12 cellular contexts compared by ENCODE assay signal in the genomic region with DNA sequence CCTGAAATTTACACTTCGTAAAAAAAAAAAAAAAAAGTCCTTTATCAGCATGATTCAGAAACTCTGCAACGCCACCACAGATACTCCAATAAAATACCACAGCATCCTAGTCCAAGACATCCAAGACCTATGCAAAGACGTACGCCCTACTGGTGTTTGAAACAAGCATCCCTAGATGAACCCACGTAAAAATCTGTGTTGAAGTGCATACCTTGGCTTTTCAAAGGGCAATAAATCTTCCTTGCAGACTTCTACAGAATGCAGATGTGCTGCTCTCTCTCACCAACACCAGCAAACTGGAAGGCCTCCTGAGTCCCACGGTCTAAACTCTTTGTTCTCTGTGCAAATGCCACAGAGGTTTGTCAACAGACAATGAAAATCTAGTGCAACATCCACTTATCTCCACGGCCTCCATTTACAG. TPM values are rescaled to one million over a fixed set of nuclear protein-coding genes. Genes with fewer than 3 reads are reported as not detected.
DNase-seq lines count a peak whose midpoint lies in the region; ATAC-seq and TF ChIP-seq lines count a peak whose summit lies in the region.
"Had no signal": no experiment of that assay in that cellular context is flagged by ENCODE, and none has a peak within 500 bp of the region (broad histone marks: within the 10 kb centered on the region; RNA-seq: fewer than 3 reads in every experiment).

No MANE protein-coding gene starts in this region.

- DNase-seq in H4 (ENCODE audit: low spot score) (peak; percentile 92), NCI-H345 (lab: John Stamatoyannopoulos, UW) (peak; percentile 73), endodermal cell (peak; percentile 61), progenitor cell of endocrine pancreas (ENCODE audit: low spot score, unreplicated experiment) (no peak), CD1c-positive myeloid dendritic cell (ENCODE audit: extremely low spot score) (no peak)
- no peak for DNase-seq in activated CD4-positive, alpha-beta T cell treated with anti-CD3 and anti-CD28 coated beads for 1 hour
- DNase-seq: activated CD4-positive, alpha-beta memory T cell treated with anti-CD3 and anti-CD28 coated beads, Interleukin-2, amount 10 ng/mL, durations not matched to agents 7 days and 5 days; NCI-H1105 treated with DMSO at 0.1 percent for 48 hours; stimulated activated naive CD8-positive, alpha-beta T cell treated with anti-CD3 and anti-CD28 coated beads, Interleukin-15, Interleukin-2, amounts not matched to agents 100 U/mL and 50 U/mL, for 24 hours had no signal

- WGBS in endodermal cell (ENCODE audit: insufficient coverage in 1 of 2, insufficient read length in 1 of 2), 2 experiments = 58 to 70% methylated on average over 5 to 7 of the region's 7 CpGs

- H3K4me1 ChIP-seq in endodermal cell (ENCODE audit: control insufficient read depth, insufficient read depth, low read length) = peaks cover 29% of the 10 kb centered on the region

- H3K27me3 ChIP-seq in endodermal cell (ENCODE audit: control insufficient read depth, insufficient read depth, low read length, poor library complexity, severe bottlenecking) = no peaks in the 10 kb centered on the region
- H3K27me3 ChIP-seq: SJSA1 had no signal

- H3K36me3 Mint-ChIP-seq in endodermal cell (ENCODE audit: low read depth) = no peaks in the 10 kb centered on the region
- no peaks in the 10 kb centered on the region for H3K36me3 Mint-ChIP-seq in progenitor cell of endocrine pancreas (ENCODE audit: insufficient read depth)

- peak overlapping the region; percentile 87 for H3K27ac ChIP-seq in endodermal cell (ENCODE audit: low read depth, low read length)
- H3K27ac ChIP-seq: HL-60 had no signal

- H3K9ac ChIP-seq in endodermal cell (ENCODE audit: extremely low read depth, low read length, poor library complexity, severe bottlenecking) = peak overlapping the region; percentile 14

- H3K36me3 ChIP-seq in endodermal cell (ENCODE audit: control insufficient read depth, insufficient read depth, low read length) = peaks cover 9% of the 10 kb centered on the region
- H3K36me3 ChIP-seq: SJSA1 had no signal

- H3K4me1 Mint-ChIP-seq in endodermal cell (peaks cover 63% of the 10 kb centered on the region), progenitor cell of endocrine pancreas (ENCODE audit: low read depth) (peaks cover 53% of the 10 kb centered on the region)
- H3K4me1 Mint-ChIP-seq: activated CD4-positive, alpha-beta memory T cell treated with anti-CD3 and anti-CD28 coated beads, Interleukin-2, amount 10 ng/mL, durations not matched to agents 7 days and 5 days had no signal

- H3K27ac Mint-ChIP-seq in endodermal cell (peak overlapping the region; percentile 73), progenitor cell of endocrine pancreas (peak overlapping the region; percentile 92)
- H3K27ac Mint-ChIP-seq: activated CD4-positive, alpha-beta memory T cell treated with anti-CD3 and anti-CD28 coated beads, Interleukin-2, amount 10 ng/mL, durations not matched to agents 7 days and 5 days had no signal

- ATAC-seq in HG02885 (IDR thresholded peaks at IDR 0.05; ENCODE audit: poor library complexity, unreplicated experiment) = no peak
- ATAC-seq: stimulated activated naive CD8-positive, alpha-beta T cell treated with anti-CD3 and anti-CD28 coated beads, Interleukin-15, Interleukin-2, amounts not matched to agents 100 U/mL and 50 U/mL, for 24 hours had no signal

- H3K9me3 Mint-ChIP-seq in endodermal cell (no peaks in the 10 kb centered on the region), progenitor cell of endocrine pancreas (ENCODE audit: low read depth) (no peaks in the 10 kb centered on the region)
- H3K9me3 Mint-ChIP-seq: activated CD4-positive, alpha-beta memory T cell treated with anti-CD3 and anti-CD28 coated beads, Interleukin-2, amount 10 ng/mL, durations not matched to agents 7 days and 5 days had no signal

- H3K4me3 ChIP-seq in endodermal cell (ENCODE audit: low read length) = peak overlapping the region; percentile 56
- H3K4me3 ChIP-seq: SJSA1 had no signal

- H3K9me3 ChIP-seq in endodermal cell (ENCODE audit: control insufficient read depth, low read length) = no peaks in the 10 kb centered on the region
- H3K9me3 ChIP-seq: SJSA1 had no signal

- no peak for TF ChIP-seq CTCF in endodermal cell (conservative IDR thresholded peaks at IDR 0.05)
- no peak for TF ChIP-seq CTCF in progenitor cell of endocrine pancreas (IDR thresholded peaks at IDR 0.05; ENCODE audit: unreplicated experiment)

- H3K4me3 Mint-ChIP-seq in endodermal cell (peak overlapping the region; percentile 28), progenitor cell of endocrine pancreas (ENCODE audit: low read depth) (no peak overlapping the region)
- H3K4me3 Mint-ChIP-seq: activated CD4-positive, alpha-beta memory T cell treated with anti-CD3 and anti-CD28 coated beads, Interleukin-2, amount 10 ng/mL, durations not matched to agents 7 days and 5 days had no signal

- H3K27me3 Mint-ChIP-seq in endodermal cell (ENCODE audit: insufficient read depth) (no peaks in the 10 kb centered on the region), progenitor cell of endocrine pancreas (no peaks in the 10 kb centered on the region)
- H3K27me3 Mint-ChIP-seq: activated CD4-positive, alpha-beta memory T cell treated with anti-CD3 and anti-CD28 coated beads, Interleukin-2, amount 10 ng/mL, durations not matched to agents 7 days and 5 days had no signal

RNA-seq across cellular contexts. Expression of gene MYO10, which starts 38.8 kb away (rescaled TPM):
- total RNA-seq in H4 (2014; rRNA removed; shearing (Covaris generic)) = 28.7 and 34.7 TPM in 2 replicates
- 10 to 100 TPM; 40.0 to 89.2 TPM for total RNA-seq in endodermal cell
- 50.6 TPM for polyA plus RNA-seq in endodermal cell (2013, experiment 1 of 2)
- 51.3 TPM for polyA plus RNA-seq in endodermal cell (2013, experiment 2 of 2)
- total RNA-seq in progenitor cell of endocrine pancreas = 81.6 and 88.0 TPM in 2 replicates

Comparison
In these comparisons a context has a peak if more than half of its experiments do, and no peak if none do; other contexts are left out.
1. DNase-seq: peak in H4 (single experiment), NCI-H345 (single experiment) and endodermal cell (single experiment); none in progenitor cell of endocrine pancreas (single experiment), CD1c-positive myeloid dendritic cell (single experiment) and activated CD4-positive, alpha-beta T cell treated with anti-CD3 and anti-CD28 coated beads for 1 hour (single experiment).